ENCODE assay signal across 27 cellular contexts in the genomic region with DNA sequence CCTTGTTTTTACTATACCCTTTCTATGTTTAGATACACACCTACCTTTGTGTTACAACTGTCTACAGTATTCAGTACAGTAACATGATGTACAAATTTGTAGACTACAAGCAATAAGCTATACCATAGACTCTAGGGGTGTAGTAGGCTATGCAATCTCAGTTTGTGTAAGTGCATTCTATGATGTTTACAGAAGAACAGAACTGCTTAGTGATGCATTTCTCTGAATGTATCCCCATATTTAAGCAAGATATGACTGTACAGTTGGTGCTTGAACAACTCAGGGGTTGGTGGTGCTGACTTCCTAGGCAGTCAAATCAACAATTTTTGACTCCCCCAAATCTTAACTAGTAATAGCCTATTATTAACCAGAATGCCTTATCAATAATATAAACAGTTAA.
DNase-seq lines count a peak whose midpoint lies in the region; ATAC-seq lines count a peak whose summit lies in the region.
"Had no signal": no experiment of that assay in that cellular context is flagged by ENCODE, and none has a peak within 500 bp of the region (broad histone marks: within the 10 kb centered on the region; RNA-seq: fewer than 3 reads in every experiment).

No MANE protein-coding gene starts in this region.

- H3K36me3 Mint-ChIP-seq in activated CD4-positive, alpha-beta T cell treated with anti-CD3 and anti-CD28 coated beads for 36 hours (ENCODE audit: low read depth) = no peaks in the 10 kb centered on the region
- H3K36me3 Mint-ChIP-seq in activated CD4-positive, alpha-beta T cell treated with anti-CD3 and anti-CD28 coated beads, Interleukin-2, amount 10 ng/mL, durations not matched to agents 24 days and 14 days (ENCODE audit: low read depth) = no peaks in the 10 kb centered on the region
- H3K36me3 Mint-ChIP-seq in stimulated activated effector memory CD8-positive, alpha-beta T cell treated with anti-CD3 and anti-CD28 coated beads, Interleukin-12 subunit alpha, Interleukin-12 subunit beta, amount 100 ng/mL, for 72 hours = no peaks in the 10 kb centered on the region
- H3K36me3 Mint-ChIP-seq: CD14-positive monocyte; CD4-positive, alpha-beta memory T cell; CD4-positive, CD25-positive, alpha-beta regulatory T cell; CD8-positive, alpha-beta T cell had no signal

- H3K4me3 Mint-ChIP-seq in activated CD4-positive, alpha-beta T cell treated with anti-CD3 and anti-CD28 coated beads for 36 hours = no peak overlapping the region
- no peak overlapping the region for H3K4me3 Mint-ChIP-seq in activated CD4-positive, alpha-beta T cell treated with anti-CD3 and anti-CD28 coated beads, Interleukin-2, amount 10 ng/mL, durations not matched to agents 24 days and 14 days
- H3K4me3 Mint-ChIP-seq in stimulated activated effector memory CD8-positive, alpha-beta T cell treated with anti-CD3 and anti-CD28 coated beads, Interleukin-12 subunit alpha, Interleukin-12 subunit beta, amount 100 ng/mL, for 72 hours = no peak overlapping the region
- H3K4me3 Mint-ChIP-seq: B cell; CD14-positive monocyte; CD4-positive, alpha-beta memory T cell; CD4-positive, alpha-beta T cell; CD4-positive, CD25-positive, alpha-beta regulatory T cell; CD8-positive, alpha-beta memory T cell; CD8-positive, alpha-beta T cell had no signal

- CTCF ChIA-PET in activated CD4-positive, alpha-beta T cell treated with anti-CD3 and anti-CD28 coated beads for 36 hours (lab: Charles Lee) = no interaction called here

- no peak for DNase-seq in activated CD4-positive, alpha-beta T cell treated with anti-CD3 and anti-CD28 coated beads for 36 hours
- DNase-seq in activated CD4-positive, alpha-beta T cell treated with anti-CD3 and anti-CD28 coated beads, Interleukin-2, amount 10 ng/mL, durations not matched to agents 24 days and 14 days = no peak
- no peak for DNase-seq in stimulated activated effector memory CD8-positive, alpha-beta T cell treated with anti-CD3 and anti-CD28 coated beads, Interleukin-12 subunit alpha, Interleukin-12 subunit beta, amount 100 ng/mL, for 72 hours (ENCODE audit: low spot score in 2 of 2)
- no peak for DNase-seq in stimulated activated CD4-positive, alpha-beta T cell treated with anti-CD3 and anti-CD28 coated beads, Interleukin-2, amount 100 ng/mL, for 24 hours
- DNase-seq: 8988T; ACHN; AML-193; BE2C; C1 segment of cervical spinal cord; Caco-2; Calu3; CD4-positive, alpha-beta memory T cell; CD4-positive, alpha-beta T cell; CD4-positive, CD25-positive, alpha-beta regulatory T cell; CD8-positive, alpha-beta memory T cell; CD8-positive, alpha-beta T cell; COR-L47; DMS 273 treated with DMSO at 0.1 percent for 48 hours; DMS153; DMS53; DMS79; DMS79 treated with DMSO at 0.1 percent for 48 hours; DND-41; EL had no signal

- H3K9me3 Mint-ChIP-seq in activated CD4-positive, alpha-beta T cell treated with anti-CD3 and anti-CD28 coated beads for 36 hours (ENCODE audit: low read depth) = no peaks in the 10 kb centered on the region
- H3K9me3 Mint-ChIP-seq in activated CD4-positive, alpha-beta T cell treated with anti-CD3 and anti-CD28 coated beads, Interleukin-2, amount 10 ng/mL, durations not matched to agents 24 days and 14 days = no peaks in the 10 kb centered on the region
- no peaks in the 10 kb centered on the region for H3K9me3 Mint-ChIP-seq in stimulated activated effector memory CD8-positive, alpha-beta T cell treated with anti-CD3 and anti-CD28 coated beads, Interleukin-12 subunit alpha, Interleukin-12 subunit beta, amount 100 ng/mL, for 72 hours

- POLR2A ChIA-PET in activated CD4-positive, alpha-beta T cell treated with anti-CD3 and anti-CD28 coated beads for 36 hours (lab: Charles Lee) = no interaction called here

- H3K4me1 Mint-ChIP-seq in activated CD4-positive, alpha-beta T cell treated with anti-CD3 and anti-CD28 coated beads for 36 hours = no peaks in the 10 kb centered on the region
- H3K4me1 Mint-ChIP-seq in activated CD4-positive, alpha-beta T cell treated with anti-CD3 and anti-CD28 coated beads, Interleukin-2, amount 10 ng/mL, durations not matched to agents 24 days and 14 days = no peaks in the 10 kb centered on the region
- H3K4me1 Mint-ChIP-seq in stimulated activated effector memory CD8-positive, alpha-beta T cell treated with anti-CD3 and anti-CD28 coated beads, Interleukin-12 subunit alpha, Interleukin-12 subunit beta, amount 100 ng/mL, for 72 hours = no peaks in the 10 kb centered on the region
- H3K4me1 Mint-ChIP-seq: B cell; CD14-positive monocyte; CD4-positive, alpha-beta memory T cell; CD8-positive, alpha-beta memory T cell had no signal

- ATAC-seq in activated CD4-positive, alpha-beta T cell treated with anti-CD3 and anti-CD28 coated beads for 36 hours = peak; percentile 19
- peak; percentile 54 for ATAC-seq in stimulated activated effector memory CD8-positive, alpha-beta T cell treated with anti-CD3 and anti-CD28 coated beads, Interleukin-12 subunit alpha, Interleukin-12 subunit beta, amount 100 ng/mL, for 72 hours
- ATAC-seq: A549; CD8-positive, alpha-beta T cell had no signal

- H3K27me3 Mint-ChIP-seq in activated CD4-positive, alpha-beta T cell treated with anti-CD3 and anti-CD28 coated beads for 36 hours = no peaks in the 10 kb centered on the region
- H3K27me3 Mint-ChIP-seq in activated CD4-positive, alpha-beta T cell treated with anti-CD3 and anti-CD28 coated beads, Interleukin-2, amount 10 ng/mL, durations not matched to agents 24 days and 14 days = no peaks in the 10 kb centered on the region
- H3K27me3 Mint-ChIP-seq: CD4-positive, CD25-positive, alpha-beta regulatory T cell had no signal

- no peak overlapping the region for H3K27ac Mint-ChIP-seq in activated CD4-positive, alpha-beta T cell treated with anti-CD3 and anti-CD28 coated beads for 36 hours
- no peak overlapping the region for H3K27ac Mint-ChIP-seq in activated CD4-positive, alpha-beta T cell treated with anti-CD3 and anti-CD28 coated beads, Interleukin-2, amount 10 ng/mL, durations not matched to agents 24 days and 14 days
- no peak overlapping the region for H3K27ac Mint-ChIP-seq in stimulated activated effector memory CD8-positive, alpha-beta T cell treated with anti-CD3 and anti-CD28 coated beads, Interleukin-12 subunit alpha, Interleukin-12 subunit beta, amount 100 ng/mL, for 72 hours
- H3K27ac Mint-ChIP-seq: B cell; CD14-positive monocyte; CD4-positive, alpha-beta memory T cell; CD4-positive, alpha-beta T cell; CD4-positive, CD25-positive, alpha-beta regulatory T cell; CD8-positive, alpha-beta memory T cell; CD8-positive, alpha-beta T cell had no signal

- intact Hi-C loops in activated CD4-positive, alpha-beta T cell treated with anti-CD3 and anti-CD28 coated beads for 36 hours (cut with DNase I, micrococcal nuclease) = no loop called here
- intact Hi-C loops in activated CD4-positive, alpha-beta T cell treated with anti-CD3 and anti-CD28 coated beads, Interleukin-2, amount 10 ng/mL, durations not matched to agents 24 days and 14 days (cut with micrococcal nuclease) = no loop called here
